ENCODE assay signal across 8 cellular contexts in genomic region chr1:10212476-10212875, GRCh38. TPM values are rescaled to one million over a fixed set of nuclear protein-coding genes. Genes with fewer than 3 reads are reported as not detected.
DNase-seq lines count a peak whose midpoint lies in the region; ATAC-seq and TF ChIP-seq lines count a peak whose summit lies in the region.

No MANE protein-coding gene starts in this region.

- H3K27me3 ChIP-seq in brain microvascular endothelial cell (replicated peaks) (no peaks in the 10 kb centered on the region), tibial artery (no peaks in the 10 kb centered on the region)

- H3K36me3 ChIP-seq in brain microvascular endothelial cell (replicated peaks) (no peaks in the 10 kb centered on the region), mesodermal cell (ENCODE audit: control insufficient read depth, insufficient read depth, low read length) (no peaks in the 10 kb centered on the region), tibial artery (no peaks in the 10 kb centered on the region)

- H3K9me3 ChIP-seq in mesodermal cell (ENCODE audit: control insufficient read depth, low read length): no peaks in the 10 kb centered on the region
- no peaks in the 10 kb centered on the region for H3K9me3 ChIP-seq in tibial artery

- H3K27me3 Mint-ChIP-seq in activated T-cell treated with anti-CD3 and anti-CD28 coated beads, Interleukin-2, amount 50 U/mL, for 72 hours (ENCODE audit: low read depth): peaks cover 9% of the 10 kb centered on the region

- H3K4me1 ChIP-seq in mesodermal cell (ENCODE audit: control insufficient read depth, insufficient read depth, low read length, poor library complexity, severe bottlenecking) (peaks cover 9% of the 10 kb centered on the region), tibial artery (peaks cover 0 to 56% (median 31%) of the 10 kb centered on the region in 4 donors)

- H3K36me3 Mint-ChIP-seq in activated T-cell treated with anti-CD3 and anti-CD28 coated beads, Interleukin-2, amount 50 U/mL, for 72 hours (ENCODE audit: insufficient read depth in 2 of 2): no peaks in the 10 kb centered on the region

- peak overlapping the region; percentile 73 to 75 for H3K4me3 Mint-ChIP-seq in activated T-cell treated with anti-CD3 and anti-CD28 coated beads, Interleukin-2, amount 50 U/mL, for 72 hours

- H3K4me3 ChIP-seq in brain microvascular endothelial cell (ENCODE audit: low read depth, low read length): no peak overlapping the region
- H3K4me3 ChIP-seq in mesodermal cell (ENCODE audit: extremely low read depth, insufficient read depth, low read length, poor library complexity, severe bottlenecking): peak overlapping the region; percentile 98
- H3K4me3 ChIP-seq in tibial artery: peak overlapping the region in 1 of 2 donors; percentile 96

- peak overlapping the region; percentile 40 for H3K27ac Mint-ChIP-seq in activated T-cell treated with anti-CD3 and anti-CD28 coated beads, Interleukin-2, amount 50 U/mL, for 72 hours

- TF ChIP-seq CTCF in brain microvascular endothelial cell (IDR thresholded peaks at IDR 0.05; ENCODE audit: low read depth, low read length, missing control alignments) (no peak), tibial artery (IDR thresholded peaks at IDR 0.05) (no peak)

- H3K27ac ChIP-seq in brain microvascular endothelial cell (peak overlapping the region; percentile 97), mesodermal cell (ENCODE audit: low read depth, low read length, severe bottlenecking) (peak overlapping the region; percentile 96), tibial artery (peak overlapping the region; percentile 99 to 100)

- H3K4me1 Mint-ChIP-seq in activated T-cell treated with anti-CD3 and anti-CD28 coated beads, Interleukin-2, amount 50 U/mL, for 72 hours (ENCODE audit: low read depth): peaks cover 53% of the 10 kb centered on the region

- in situ Hi-C loops in brain microvascular endothelial cell (cut with HindIII; ENCODE audit: low pct_ligation_motif_present, low sequenced_read_pairs): no loop called here

- intact Hi-C loops in tibial artery (cut with DNase I; ENCODE audit: low total_unique reads): loop anchor here (10.0 kb wide), 1 partner anchor 72 kb away; no protein-coding TSS in a partner anchor

- ATAC-seq in activated T-cell treated with anti-CD3 and anti-CD28 coated beads, Interleukin-2, amount 50 U/mL, for 72 hours (replicated peaks in 1 of 2): no peak
- no peak for ATAC-seq in HG03469 (IDR thresholded peaks at IDR 0.05; ENCODE audit: unreplicated experiment)

- TF ChIP-seq POLR2A in erythroblast (IDR thresholded peaks at IDR 0.05; ENCODE audit: low read length): no peak

- no peak for DNase-seq in activated T-cell treated with anti-CD3 and anti-CD28 coated beads, Interleukin-2, amount 50 U/mL, for 72 hours
- no peak for DNase-seq in activated T-cell treated with anti-CD3 and anti-CD28 coated beads for 4 hours
- no peak for DNase-seq in brain microvascular endothelial cell
- DNase-seq in tibial artery: no peak
- DNase-seq in DMS53 (lab: John Stamatoyannopoulos, UW): no peak
- DNase-seq in erythroblast (lab: John Stamatoyannopoulos, UW): no peak

- H3K9me3 Mint-ChIP-seq in activated T-cell treated with anti-CD3 and anti-CD28 coated beads, Interleukin-2, amount 50 U/mL, for 72 hours: no peaks in the 10 kb centered on the region

- no CpG with 5 or more reads among the region's 1 CpG for WGBS in mesodermal cell (ENCODE audit: insufficient coverage in 2 of 2), 2 experiments

RNA-seq across cellular contexts. Expression of gene KIF1B, which starts 2.1 kb away (rescaled TPM):
- 10 to 100 TPM; 12.5 to 16.6 TPM for total RNA-seq in activated T-cell treated with anti-CD3 and anti-CD28 coated beads, Interleukin-2, amount 50 U/mL, for 72 hours
- 52.8 TPM for polyA plus RNA-seq in mesodermal cell (2013, experiment 1 of 2)
- 45.4 TPM for polyA plus RNA-seq in mesodermal cell (2013, experiment 2 of 2)
